Comparison of ENCODE assay signal across 1 cellular context in the genomic region with DNA sequence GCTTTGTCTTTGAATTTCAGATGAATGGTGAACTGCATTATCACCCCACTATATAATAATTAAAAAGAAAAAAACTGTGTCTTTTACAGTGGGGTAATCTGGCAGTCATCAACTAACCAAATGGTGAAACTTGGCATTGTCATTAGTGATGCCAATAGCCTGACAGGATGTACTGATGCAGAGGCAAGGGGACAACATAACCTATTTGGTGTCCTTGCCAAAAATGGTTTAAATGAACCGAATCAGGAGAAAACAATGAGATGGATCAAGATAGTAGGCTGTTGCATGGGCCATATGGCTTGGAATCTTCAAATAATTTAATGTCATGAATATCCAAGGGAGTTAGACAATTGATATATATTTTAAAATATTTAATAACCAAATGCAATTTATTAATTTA.
TF ChIP-seq lines count a peak whose summit lies in the region.

No MANE protein-coding gene starts in this region.

TF ChIP-seq in GM23338, 12 proteins besides CTCF, POLR2A, EP300 and RAD21 (continued from another document):
- TF ChIP-seq, protein P1, sequence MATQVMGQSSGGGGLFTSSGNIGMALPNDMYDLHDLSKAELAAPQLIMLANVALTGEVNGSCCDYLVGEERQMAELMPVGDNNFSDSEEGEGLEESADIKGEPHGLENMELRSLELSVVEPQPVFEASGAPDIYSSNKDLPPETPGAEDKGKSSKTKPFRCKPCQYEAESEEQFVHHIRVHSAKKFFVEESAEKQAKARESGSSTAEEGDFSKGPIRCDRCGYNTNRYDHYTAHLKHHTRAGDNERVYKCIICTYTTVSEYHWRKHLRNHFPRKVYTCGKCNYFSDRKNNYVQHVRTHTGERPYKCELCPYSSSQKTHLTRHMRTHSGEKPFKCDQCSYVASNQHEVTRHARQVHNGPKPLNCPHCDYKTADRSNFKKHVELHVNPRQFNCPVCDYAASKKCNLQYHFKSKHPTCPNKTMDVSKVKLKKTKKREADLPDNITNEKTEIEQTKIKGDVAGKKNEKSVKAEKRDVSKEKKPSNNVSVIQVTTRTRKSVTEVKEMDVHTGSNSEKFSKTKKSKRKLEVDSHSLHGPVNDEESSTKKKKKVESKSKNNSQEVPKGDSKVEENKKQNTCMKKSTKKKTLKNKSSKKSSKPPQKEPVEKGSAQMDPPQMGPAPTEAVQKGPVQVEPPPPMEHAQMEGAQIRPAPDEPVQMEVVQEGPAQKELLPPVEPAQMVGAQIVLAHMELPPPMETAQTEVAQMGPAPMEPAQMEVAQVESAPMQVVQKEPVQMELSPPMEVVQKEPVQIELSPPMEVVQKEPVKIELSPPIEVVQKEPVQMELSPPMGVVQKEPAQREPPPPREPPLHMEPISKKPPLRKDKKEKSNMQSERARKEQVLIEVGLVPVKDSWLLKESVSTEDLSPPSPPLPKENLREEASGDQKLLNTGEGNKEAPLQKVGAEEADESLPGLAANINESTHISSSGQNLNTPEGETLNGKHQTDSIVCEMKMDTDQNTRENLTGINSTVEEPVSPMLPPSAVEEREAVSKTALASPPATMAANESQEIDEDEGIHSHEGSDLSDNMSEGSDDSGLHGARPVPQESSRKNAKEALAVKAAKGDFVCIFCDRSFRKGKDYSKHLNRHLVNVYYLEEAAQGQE (IDR thresholded peaks at IDR 0.05; ENCODE audit: unreplicated experiment) = no peak
- TF ChIP-seq EZH2 (IDR thresholded peaks at IDR 0.05; ENCODE audit: low read depth, unreplicated experiment) (no peak), EZH2phosphoT487 (IDR thresholded peaks at IDR 0.05; ENCODE audit: unreplicated experiment) (no peak), POLR2AphosphoS5 (IDR thresholded peaks at IDR 0.05; ENCODE audit: low read depth) (no peak)
- TF ChIP-seq, protein P2, sequence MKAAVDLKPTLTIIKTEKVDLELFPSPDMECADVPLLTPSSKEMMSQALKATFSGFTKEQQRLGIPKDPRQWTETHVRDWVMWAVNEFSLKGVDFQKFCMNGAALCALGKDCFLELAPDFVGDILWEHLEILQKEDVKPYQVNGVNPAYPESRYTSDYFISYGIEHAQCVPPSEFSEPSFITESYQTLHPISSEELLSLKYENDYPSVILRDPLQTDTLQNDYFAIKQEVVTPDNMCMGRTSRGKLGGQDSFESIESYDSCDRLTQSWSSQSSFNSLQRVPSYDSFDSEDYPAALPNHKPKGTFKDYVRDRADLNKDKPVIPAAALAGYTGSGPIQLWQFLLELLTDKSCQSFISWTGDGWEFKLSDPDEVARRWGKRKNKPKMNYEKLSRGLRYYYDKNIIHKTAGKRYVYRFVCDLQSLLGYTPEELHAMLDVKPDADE (IDR thresholded peaks at IDR 0.05) = no peak
